Comparison of ENCODE assay signal across 18 cellular contexts in the genomic region with DNA sequence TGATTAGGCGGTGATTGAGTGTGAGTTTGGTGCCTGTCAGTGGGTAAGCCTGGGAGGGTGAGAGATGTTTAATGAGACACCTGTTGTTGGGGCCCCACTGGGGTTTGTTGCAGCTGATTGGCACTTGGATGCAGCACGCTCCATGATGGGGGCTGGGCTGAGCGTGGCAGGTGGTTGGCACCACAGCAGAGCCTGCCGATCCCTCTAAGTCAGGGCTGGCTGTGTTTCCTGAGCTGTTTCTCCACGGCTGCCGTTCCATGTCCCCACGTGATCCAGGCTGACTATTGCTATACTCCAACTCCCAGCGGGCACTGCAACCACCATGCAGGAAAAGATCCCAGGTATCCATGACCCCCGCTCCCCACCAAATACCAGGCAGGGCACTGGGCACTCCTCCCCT.
A peak's percentile ranks its signal among the peaks of the same experiment; 100 is the strongest.
DNase-seq lines count a peak whose midpoint lies in the region; ATAC-seq lines count a peak whose summit lies in the region.
"Had no signal": no experiment of that assay in that cellular context is flagged by ENCODE, and none has a peak within 500 bp of the region (broad histone marks: within the 10 kb centered on the region; RNA-seq: fewer than 3 reads in every experiment).

No MANE protein-coding gene starts in this region.

- intact Hi-C loops in left ventricle myocardium superior (cut with micrococcal nuclease) (no loop called here), left cardiac atrium (cut with DNase I) (no loop called here)

- ATAC-seq in left ventricle myocardium superior (peak; percentile 11), left cardiac atrium (no peak), GM21515 (IDR thresholded peaks at IDR 0.05; ENCODE audit: unreplicated experiment) (no peak), HG03045 (IDR thresholded peaks at IDR 0.05; ENCODE audit: unreplicated experiment) (no peak), HG03457 (IDR thresholded peaks at IDR 0.05; ENCODE audit: unreplicated experiment) (no peak)
- ATAC-seq: A549 had no signal

- DNase-seq in left ventricle myocardium superior (no peak), left cardiac atrium (no peak), NCI-H2107 treated with DMSO at 0.1 percent for 48 hours (lab: John Stamatoyannopoulos, UW; ENCODE audit: unreplicated experiment) (peak; percentile 5), NCI-H748 treated with DMSO at 0.1 percent for 48 hours (lab: John Stamatoyannopoulos, UW) (peak; percentile 69), NCI-H2196 treated with DMSO at 0.1 percent for 48 hours (lab: John Stamatoyannopoulos, UW; ENCODE audit: unreplicated experiment) (no peak)
- DNase-seq: Caco-2, DMS53, H7, KBM-7, MV-4-11, NCI-H187, NCI-H526, OCI-M1, SW 1271 had no signal

Comparison
In these comparisons a context has a peak if more than half of its experiments do, and no peak if none do; other contexts are left out.
1. DNase-seq: peak in NCI-H2107 treated with DMSO at 0.1 percent for 48 hours (single experiment) and NCI-H748 treated with DMSO at 0.1 percent for 48 hours (single experiment); none in left ventricle myocardium superior (single experiment), left cardiac atrium (single experiment) and NCI-H2196 treated with DMSO at 0.1 percent for 48 hours (single experiment).